In genomic region chr4:53601251-53601764, GRCh38 we compare ENCODE assay signal across 8 cellular contexts. TPM values are rescaled to one million over a fixed set of nuclear protein-coding genes. Genes with fewer than 3 reads are reported as not detected.
A peak's percentile ranks its signal among the peaks of the same experiment; 100 is the strongest.
DNase-seq lines count a peak whose midpoint lies in the region; ATAC-seq and TF ChIP-seq lines count a peak whose summit lies in the region.

No MANE protein-coding gene starts in this region.

- H3K4me1 Mint-ChIP-seq in stimulated activated memory B cell treated with anti-CD40 and anti-IgM and Interleukin-4, amounts not matched to agents 10 μg/mL and 1 μg/mL and 100 μg/mL, for 72 hours = peaks cover 8% of the 10 kb centered on the region

- H3K27ac ChIP-seq in right atrium auricular region (no peak overlapping the region), esophagus muscularis mucosa (replicated peaks in 1 of 4) (no peak overlapping the region)

- no peak overlapping the region for H3K4me3 ChIP-seq in right atrium auricular region
- H3K4me3 ChIP-seq in esophagus muscularis mucosa = no peak overlapping the region

- no peak overlapping the region for H3K27ac Mint-ChIP-seq in stimulated activated memory B cell treated with anti-CD40 and anti-IgM and Interleukin-4, amounts not matched to agents 10 μg/mL and 1 μg/mL and 100 μg/mL, for 72 hours

- H3K36me3 ChIP-seq in right atrium auricular region (no peaks in the 10 kb centered on the region), esophagus muscularis mucosa (no peaks in the 10 kb centered on the region)

- TF ChIP-seq EP300 in esophagus muscularis mucosa (IDR thresholded peaks at IDR 0.05) = no peak

- TF ChIP-seq CTCF in right atrium auricular region (IDR thresholded peaks at IDR 0.05) = peak in 1 of 2 donors; percentile 26
- no peak for TF ChIP-seq CTCF in esophagus muscularis mucosa (IDR thresholded peaks at IDR 0.05)

- ATAC-seq in Right ventricle myocardium superior (ENCODE audit: poor library complexity) (peak; percentile 15), HG03159 (IDR thresholded peaks at IDR 0.05; ENCODE audit: unreplicated experiment) (peak; percentile 72), GM19455 (IDR thresholded peaks at IDR 0.05; ENCODE audit: unreplicated experiment) (no peak)
- ATAC-seq in stimulated activated memory B cell treated with anti-CD40 and anti-IgM and Interleukin-4, amounts not matched to agents 10 μg/mL and 1 μg/mL and 100 μg/mL, for 72 hours = peak; percentile 55

- peaks cover 53% of the 10 kb centered on the region for H3K27me3 Mint-ChIP-seq in stimulated activated memory B cell treated with anti-CD40 and anti-IgM and Interleukin-4, amounts not matched to agents 10 μg/mL and 1 μg/mL and 100 μg/mL, for 72 hours

- no peak for TF ChIP-seq POLR2A in esophagus muscularis mucosa (IDR thresholded peaks at IDR 0.05; ENCODE audit: low read depth)

- no peak overlapping the region for H3K4me3 Mint-ChIP-seq in stimulated activated memory B cell treated with anti-CD40 and anti-IgM and Interleukin-4, amounts not matched to agents 10 μg/mL and 1 μg/mL and 100 μg/mL, for 72 hours

- intact Hi-C loops in Right ventricle myocardium superior (cut with DNase I) = no loop called here
- intact Hi-C loops in esophagus muscularis mucosa (cut with DNase I) = no loop called here

- no peak for DNase-seq in Right ventricle myocardium superior
- DNase-seq in right atrium auricular region (ENCODE audit: low spot score) = no peak
- peak; percentile 86 for DNase-seq in NCI-H524 treated with DMSO at 0.1 percent for 48 hours (lab: John Stamatoyannopoulos, UW)
- peak; percentile 89 for DNase-seq in esophagus muscularis mucosa (ENCODE audit: extremely low spot score)
- no peak for DNase-seq in central memory CD4-positive, alpha-beta T cell

- no peaks in the 10 kb centered on the region for H3K4me1 ChIP-seq in right atrium auricular region
- H3K4me1 ChIP-seq in esophagus muscularis mucosa = no peaks in the 10 kb centered on the region

- H3K27me3 ChIP-seq in right atrium auricular region = no peaks in the 10 kb centered on the region
- no peaks in the 10 kb centered on the region for H3K27me3 ChIP-seq in esophagus muscularis mucosa

- H3K36me3 Mint-ChIP-seq in stimulated activated memory B cell treated with anti-CD40 and anti-IgM and Interleukin-4, amounts not matched to agents 10 μg/mL and 1 μg/mL and 100 μg/mL, for 72 hours = no peaks in the 10 kb centered on the region

- WGBS in esophagus muscularis mucosa = 83% methylated on average over 8 of the region's 9 CpGs

- no peaks in the 10 kb centered on the region for H3K9me3 ChIP-seq in right atrium auricular region
- no peaks in the 10 kb centered on the region for H3K9me3 ChIP-seq in esophagus muscularis mucosa

- H3K9me3 Mint-ChIP-seq in stimulated activated memory B cell treated with anti-CD40 and anti-IgM and Interleukin-4, amounts not matched to agents 10 μg/mL and 1 μg/mL and 100 μg/mL, for 72 hours = peaks cover 3% of the 10 kb centered on the region

RNA-seq across cellular contexts. Expression of gene LNX1, which starts 10.0 kb away (rescaled TPM):
- total RNA-seq in Right ventricle myocardium superior = 10.3 TPM
- 1 to 10 TPM; 4.5 to 8.9 TPM for total RNA-seq in right atrium auricular region
- total RNA-seq in esophagus muscularis mucosa = 10 to 100 TPM in 1 of 4 donors, 1 to 10 TPM in 3; 5.8 to 14.7 (median 8.4) TPM

Comparison
In these comparisons a context has a peak if more than half of its experiments do, and no peak if none do; other contexts are left out.
1. DNase-seq: peak in NCI-H524 treated with DMSO at 0.1 percent for 48 hours (single experiment) and esophagus muscularis mucosa (single experiment); none in Right ventricle myocardium superior (single experiment), right atrium auricular region (single experiment) and central memory CD4-positive, alpha-beta T cell (single experiment).